In the genomic region with DNA sequence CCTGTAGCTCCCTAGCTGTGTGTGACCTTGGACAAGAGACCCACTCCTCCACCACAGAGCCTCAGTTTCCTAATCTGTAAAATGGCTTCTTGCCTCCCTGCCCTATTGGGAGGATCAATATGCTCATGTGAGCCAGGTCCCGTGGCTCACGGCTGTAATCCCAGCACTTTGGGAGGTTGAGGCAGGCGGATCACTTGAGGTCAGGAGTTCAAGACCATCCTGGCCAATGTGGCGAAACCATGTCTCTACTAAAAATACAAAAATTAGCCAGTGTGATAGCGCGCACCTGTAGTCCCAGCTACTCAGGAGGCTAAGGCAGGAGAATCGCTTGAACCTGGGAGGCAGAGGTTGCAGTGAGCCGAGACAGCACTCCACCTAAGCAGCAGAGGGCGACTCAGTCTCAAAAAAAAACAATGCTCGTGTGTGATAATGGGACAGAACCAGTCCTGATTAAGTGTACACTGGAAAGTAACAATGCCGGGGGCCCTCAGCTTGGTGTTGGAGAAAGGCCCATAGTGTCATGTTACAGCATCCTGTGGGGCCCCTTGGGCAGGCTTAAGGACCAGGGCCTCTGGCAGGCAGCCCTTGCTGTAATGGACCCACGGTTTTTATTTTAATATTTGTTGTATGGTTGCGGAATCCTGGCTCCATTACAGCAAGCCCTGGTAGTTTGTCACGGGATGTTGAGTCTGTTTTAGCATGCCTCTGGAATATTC, we compare ENCODE assay signal across 1 cellular context.
TF ChIP-seq lines count a peak whose summit lies in the region.

No MANE protein-coding gene starts in this region.

TF ChIP-seq in HepG2, 621 proteins besides CTCF, POLR2A, EP300 and RAD21 (continued from another document):
- TF ChIP-seq SOX13 (IDR thresholded peaks at IDR 0.05): peak; percentile 53; the same call in 1 of the 2 replicates
- peak in 1 of 2 experiments; percentile 89; a peak in 2 of 4 replicates for TF ChIP-seq SOX13 (CRISPR knock-in tag; conservative IDR thresholded peaks at IDR 0.05 in 1 of 2, IDR thresholded peaks at IDR 0.05 in 1 of 2)
- TF ChIP-seq ZFY (CRISPR knock-in tag; IDR thresholded peaks at IDR 0.05): peak; percentile 19; the same call in 1 of the 2 replicates
- peak; percentile 92 for TF ChIP-seq SIX4 (CRISPR knock-in tag; IDR thresholded peaks at IDR 0.05)
- 0 out of 2 replicates have a peak, but pooled peaks have one; percentile 10 for TF ChIP-seq CREM (IDR thresholded peaks at IDR 0.05)
- no peak for TF ChIP-seq CREM (CRISPR knock-in tag; IDR thresholded peaks at IDR 0.05)
- TF ChIP-seq ZNF674 (CRISPR knock-in tag; IDR thresholded peaks at IDR 0.05; ENCODE audit: low read depth): no peak
- no peak for TF ChIP-seq ZNF550 (CRISPR knock-in tag; IDR thresholded peaks at IDR 0.05; ENCODE audit: borderline replicate concordance)
- peak; percentile 51; the same call in 1 of the 2 replicates for TF ChIP-seq RCOR2 (CRISPR knock-in tag; IDR thresholded peaks at IDR 0.05)
- peak; percentile 69; the same call in 1 of the 2 replicates for TF ChIP-seq PATZ1 (CRISPR knock-in tag; IDR thresholded peaks at IDR 0.05)
- TF ChIP-seq, protein P1, sequence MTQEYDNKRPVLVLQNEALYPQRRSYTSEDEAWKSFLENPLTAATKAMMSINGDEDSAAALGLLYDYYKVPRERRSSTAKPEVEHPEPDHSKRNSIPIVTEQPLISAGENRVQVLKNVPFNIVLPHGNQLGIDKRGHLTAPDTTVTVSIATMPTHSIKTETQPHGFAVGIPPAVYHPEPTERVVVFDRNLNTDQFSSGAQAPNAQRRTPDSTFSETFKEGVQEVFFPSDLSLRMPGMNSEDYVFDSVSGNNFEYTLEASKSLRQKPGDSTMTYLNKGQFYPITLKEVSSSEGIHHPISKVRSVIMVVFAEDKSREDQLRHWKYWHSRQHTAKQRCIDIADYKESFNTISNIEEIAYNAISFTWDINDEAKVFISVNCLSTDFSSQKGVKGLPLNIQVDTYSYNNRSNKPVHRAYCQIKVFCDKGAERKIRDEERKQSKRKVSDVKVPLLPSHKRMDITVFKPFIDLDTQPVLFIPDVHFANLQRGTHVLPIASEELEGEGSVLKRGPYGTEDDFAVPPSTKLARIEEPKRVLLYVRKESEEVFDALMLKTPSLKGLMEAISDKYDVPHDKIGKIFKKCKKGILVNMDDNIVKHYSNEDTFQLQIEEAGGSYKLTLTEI (CRISPR knock-in tag; conservative IDR thresholded peaks at IDR 0.05): no peak
- no peak for TF ChIP-seq ZFP90 (CRISPR knock-in tag; IDR thresholded peaks at IDR 0.05; ENCODE audit: borderline replicate concordance)
- TF ChIP-seq PLRG1 (conservative IDR thresholded peaks at IDR 0.05): no peak
- TF ChIP-seq, protein P2, sequence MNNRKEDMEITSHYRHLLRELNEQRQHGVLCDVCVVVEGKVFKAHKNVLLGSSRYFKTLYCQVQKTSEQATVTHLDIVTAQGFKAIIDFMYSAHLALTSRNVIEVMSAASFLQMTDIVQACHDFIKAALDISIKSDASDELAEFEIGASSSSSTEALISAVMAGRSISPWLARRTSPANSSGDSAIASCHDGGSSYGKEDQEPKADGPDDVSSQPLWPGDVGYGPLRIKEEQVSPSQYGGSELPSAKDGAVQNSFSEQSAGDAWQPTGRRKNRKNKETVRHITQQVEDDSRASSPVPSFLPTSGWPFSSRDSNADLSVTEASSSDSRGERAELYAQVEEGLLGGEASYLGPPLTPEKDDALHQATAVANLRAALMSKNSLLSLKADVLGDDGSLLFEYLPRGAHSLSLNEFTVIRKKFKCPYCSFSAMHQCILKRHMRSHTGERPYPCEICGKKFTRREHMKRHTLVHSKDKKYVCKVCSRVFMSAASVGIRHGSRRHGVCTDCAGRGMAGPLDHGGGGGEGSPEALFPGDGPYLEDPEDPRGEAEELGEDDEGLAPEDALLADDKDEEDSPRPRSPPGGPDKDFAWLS (CRISPR knock-in tag; IDR thresholded peaks at IDR 0.05; ENCODE audit: borderline replicate concordance): no peak
